8 cellular contexts compared by ENCODE assay signal in genomic region chr13:113450861-113451620, GRCh38. TPM values are rescaled to one million over a fixed set of nuclear protein-coding genes. Genes with fewer than 3 reads are reported as not detected.
A peak's percentile ranks its signal among the peaks of the same experiment; 100 is the strongest.
DNase-seq lines count a peak whose midpoint lies in the region; ATAC-seq and TF ChIP-seq lines count a peak whose summit lies in the region.
"Not testable (repeated sequence)": the region's sequence is repeated elsewhere in the genome, so short reads cannot be mapped to it uniquely, and the experiment has no call there.

No MANE protein-coding gene starts in this region.

- TF ChIP-seq CTCF in HEK293 (tag by site-specific recombination; IDR thresholded peaks at IDR 0.05): not testable (repeated sequence)
- TF ChIP-seq CTCF in brain (conservative IDR thresholded peaks at IDR 0.05): peak; percentile 43 to 58
- TF ChIP-seq CTCF in gastroesophageal sphincter (IDR thresholded peaks at IDR 0.05): peak in 3 of 4 experiments; percentile 20 to 40 (median 33)
- TF ChIP-seq CTCF in testis (IDR thresholded peaks at IDR 0.05): peak in 2 of 3 experiments; percentile 16 to 33

- not testable (repeated sequence) for H3K27me3 Mint-ChIP-seq in brain

- POLR2A ChIA-PET in HEK293 (lab: Yijun Ruan, JAX): not testable (repeated sequence)

- intact Hi-C loops in testis (cut with DNase I; ENCODE audit: low total_unique reads): loop anchor here (10.0 kb wide), 1 partner anchor 104 kb away; no protein-coding TSS in a partner anchor

- TF ChIP-seq EP300 in gastroesophageal sphincter (IDR thresholded peaks at IDR 0.05): not testable (repeated sequence)

- H3K4me3 Mint-ChIP-seq in brain: not testable (repeated sequence)

- peak; percentile 51 for DNase-seq in COR-L47 (lab: John Stamatoyannopoulos, UW)
- peak; percentile 27 for DNase-seq in NCI-H345 (lab: John Stamatoyannopoulos, UW)
- DNase-seq in SJSA1 (ENCODE audit: low read depth in 1 of 2, low spot score in 2 of 2): peak; percentile 6 to 68
- peak; percentile 49 for DNase-seq in mucosa of gallbladder (ENCODE audit: low spot score)
- DNase-seq in testis: peak; percentile 72

- H3K27me3 ChIP-seq in SJSA1 (replicated peaks); gastroesophageal sphincter; testis: not testable (repeated sequence)

- not testable (repeated sequence) for H3K27ac ChIP-seq in HEK293 (ENCODE audit: extremely low read depth, low read depth, low read length); SJSA1; gastroesophageal sphincter; testis

- CTCF ChIA-PET in HEK293 (lab: Yijun Ruan, JAX): interaction anchor here (0.7 to 1.7 kb wide), 3 partner anchors 11 to 124 kb away, joined by 3 to 4 read pairs (median 4); no protein-coding TSS in a partner anchor

- ATAC-seq in gastroesophageal sphincter: not testable (repeated sequence)

- H3K9me3 ChIP-seq in HEK293 (ENCODE audit: control insufficient read depth, insufficient read depth, low read depth, low read length); SJSA1 (replicated peaks); gastroesophageal sphincter; testis: not testable (repeated sequence)

- H3K36me3 ChIP-seq in HEK293 (ENCODE audit: control insufficient read depth in 2 of 2, insufficient read depth in 1 of 2, low read length in 2 of 2) (peaks cover 0 to 29% of the 10 kb centered on the region in 2 experiments; a peak in 1 of 3 replicates), gastroesophageal sphincter (peaks cover 0 to 33% of the 10 kb centered on the region in 2 donors)
- not testable (repeated sequence) for H3K36me3 ChIP-seq in SJSA1; testis (ENCODE audit: low read depth, missing control alignments)

- 82 to 92% methylated on average over 5 to 6 of the region's 19 CpGs for WGBS in gastroesophageal sphincter (ENCODE audit: low coverage in 1 of 2), 2 donors
- 68 to 73% methylated on average over 19 of the region's 19 CpGs for WGBS in testis, 2 donors

- peaks cover 13% of the 10 kb centered on the region for H3K36me3 Mint-ChIP-seq in brain

- not testable (repeated sequence) for H3K9me3 Mint-ChIP-seq in brain

- H3K4me1 ChIP-seq in HEK293 (ENCODE audit: control insufficient read depth, insufficient read depth, low read length); gastroesophageal sphincter: not testable (repeated sequence)
- H3K4me1 ChIP-seq in SJSA1 (replicated peaks) (peaks cover 14% of the 10 kb centered on the region), testis (peaks cover 11% of the 10 kb centered on the region)

- TF ChIP-seq POLR2A in gastroesophageal sphincter (IDR thresholded peaks at IDR 0.05); testis (IDR thresholded peaks at IDR 0.05): not testable (repeated sequence)

- peak overlapping the region in 4 of 5 experiments; percentile 11 to 83 (median 69) for H3K27ac Mint-ChIP-seq in brain

- not testable (repeated sequence) for H3K4me3 ChIP-seq in HEK293 (ENCODE audit: low read depth, low read length); SJSA1; gastroesophageal sphincter; testis

- peaks cover 41% of the 10 kb centered on the region for H3K4me1 Mint-ChIP-seq in brain

TF ChIP-seq in HEK293, 187 proteins besides CTCF, POLR2A, EP300 and RAD21:
- peak; percentile 19; the same call in 1 of the 2 replicates for TF ChIP-seq ZFHX2 (tag by site-specific recombination; conservative IDR thresholded peaks at IDR 0.05)
- peak; percentile 21; the same call in 1 of the 2 replicates for TF ChIP-seq ZNF654 (tag by site-specific recombination; IDR thresholded peaks at IDR 0.05; ENCODE audit: low read depth)

RNA-seq across cellular contexts. Expression of gene ADPRHL1, which starts 2.2 kb away (rescaled TPM):
- 6.3 and 10.5 TPM in 2 replicates for total RNA-seq in SJSA1 (2014; rRNA removed; shearing (Covaris generic))
- 133 TPM for polyA plus RNA-seq in brain (ENCODE audit: insufficient read depth, low read depth, low replicate concordance)
- 10 to 100 TPM in 1 of 4 donors, 1 to 10 TPM in 3; 4.7 to 33.8 (median 8.9) TPM for total RNA-seq in gastroesophageal sphincter
- 4.7 TPM for total RNA-seq in mucosa of gallbladder
- 1 to 10 TPM; 6.6 to 9.3 TPM for total RNA-seq in testis
- 6.2 TPM for polyA plus RNA-seq in testis (ENCODE audit: insufficient read depth, low read depth, low replicate concordance)

RNA-seq across cellular contexts. Expression of gene DCUN1D2, which starts 39.5 kb away (rescaled TPM):
- 10.7 and 17.8 TPM in 2 replicates for total RNA-seq in SJSA1 (2014; rRNA removed; shearing (Covaris generic))
- polyA plus RNA-seq in brain (ENCODE audit: insufficient read depth, low read depth, low replicate concordance) (16.0 TPM), testis (ENCODE audit: insufficient read depth, low read depth, low replicate concordance) (16.3 TPM)
- total RNA-seq in gastroesophageal sphincter (10 to 100 TPM; 12.3 to 20.2 (median 17.3) TPM), mucosa of gallbladder (16.0 TPM), testis (10 to 100 TPM; 65.9 to 78.5 TPM)
